In genomic region chr4:7828926-7829325, GRCh38 we compare ENCODE assay signal across 9 cellular contexts.
DNase-seq lines count a peak whose midpoint lies in the region; ATAC-seq and TF ChIP-seq lines count a peak whose summit lies in the region.
"Had no signal": no experiment of that assay in that cellular context is flagged by ENCODE, and none has a peak within 500 bp of the region (broad histone marks: within the 10 kb centered on the region; RNA-seq: fewer than 3 reads in every experiment).

No MANE protein-coding gene starts in this region.

- peak overlapping the region; percentile 48 for H3K27ac ChIP-seq in caudate nucleus (ENCODE audit: low read depth, low read length)
- H3K27ac ChIP-seq in muscle layer of colon (ENCODE audit: low read depth, low read length): peak overlapping the region; percentile 66

- ATAC-seq in HG03135 (IDR thresholded peaks at IDR 0.05; ENCODE audit: unreplicated experiment): no peak
- no peak for ATAC-seq in GM19452 (IDR thresholded peaks at IDR 0.05; ENCODE audit: unreplicated experiment)
- no peak for ATAC-seq in GM18498 (IDR thresholded peaks at IDR 0.05; ENCODE audit: unreplicated experiment)
- ATAC-seq in HG03439 (IDR thresholded peaks at IDR 0.05; ENCODE audit: unreplicated experiment): no peak

- no peak for TF ChIP-seq CTCF in AG09309 (IDR thresholded peaks at IDR 0.05; ENCODE audit: control insufficient read depth, insufficient read depth, low read depth, low read length, missing control alignments)

- no peaks in the 10 kb centered on the region for H3K27me3 ChIP-seq in muscle layer of colon (ENCODE audit: control insufficient read depth in 1 of 2, insufficient read depth in 2 of 2, low read length in 2 of 2)

- H3K9ac ChIP-seq in muscle layer of colon (ENCODE audit: low read length): no peak overlapping the region

- H3K9me3 ChIP-seq in muscle layer of colon (ENCODE audit: low read length): no peaks in the 10 kb centered on the region

- DNase-seq in AG09309 (ENCODE audit: low read depth) (peak; percentile 77), MV-4-11 (lab: John Stamatoyannopoulos, UW) (peak; percentile 41), caudate nucleus (lab: John Stamatoyannopoulos, UW) (no peak)
- DNase-seq: NCI-H1436 had no signal

- H3K4me3 ChIP-seq in AG09309 (ENCODE audit: control insufficient read depth, low read depth, low read length) (no peak overlapping the region), muscle layer of colon (ENCODE audit: low read depth in 1 of 2, low read length in 2 of 2) (no peak overlapping the region)

- H3K36me3 ChIP-seq in muscle layer of colon (ENCODE audit: insufficient read depth, low read length): peaks cover 22% of the 10 kb centered on the region

- H3K4me1 ChIP-seq in muscle layer of colon (ENCODE audit: insufficient read depth, low read length): peaks cover 42% of the 10 kb centered on the region

Comparison
In these comparisons a context has a peak if more than half of its experiments do, and no peak if none do; other contexts are left out.
1. DNase-seq: peak in AG09309 (single experiment) and MV-4-11 (single experiment); none in caudate nucleus (0 of 61).